In genomic region chr2:237310515-237311114, GRCh38 we compare ENCODE assay signal across 22 cellular contexts.
A peak's percentile ranks its signal among the peaks of the same experiment; 100 is the strongest.
DNase-seq lines count a peak whose midpoint lies in the region; ATAC-seq and TF ChIP-seq lines count a peak whose summit lies in the region.
"Had no signal": no experiment of that assay in that cellular context is flagged by ENCODE, and none has a peak within 500 bp of the region (broad histone marks: within the 10 kb centered on the region; RNA-seq: fewer than 3 reads in every experiment).

No MANE protein-coding gene starts in this region.

- WGBS in gastroesophageal sphincter (ENCODE audit: low coverage in 1 of 2), 2 donors: 24 to 84% methylated on average over 3 to 9 of the region's 14 CpGs
- WGBS in smooth muscle cell (ENCODE audit: low lambda C conversion rate): 63% methylated on average over 14 of the region's 14 CpGs

- intact Hi-C loops in OCI-LY7 (cut with micrococcal nuclease; ENCODE audit: unreplicated experiment): no loop called here
- intact Hi-C loops in head of caudate nucleus (cut with DNase I): no loop called here

- no peak overlapping the region for H3K4me3 ChIP-seq in GM23338
- no peak overlapping the region for H3K4me3 ChIP-seq in Peyer's patch
- no peak overlapping the region for H3K4me3 ChIP-seq in gastroesophageal sphincter
- H3K4me3 ChIP-seq in smooth muscle cell: no peak overlapping the region
- H3K4me3 ChIP-seq in OCI-LY7 (ENCODE audit: low read depth, low read length, poor library complexity, severe bottlenecking): no peak overlapping the region
- H3K4me3 ChIP-seq: left lung, mucosa of descending colon, pancreas, spleen, thoracic aorta had no signal

- H3F3A ChIP-seq in GM23338 (replicated peaks; ENCODE audit: low read depth) (no peaks in the 10 kb centered on the region), smooth muscle cell (ENCODE audit: low read depth) (peaks cover 27% of the 10 kb centered on the region)

- H3K9me3 Mint-ChIP-seq in GM23338 (no peaks in the 10 kb centered on the region), nephron progenitor cell (no peaks in the 10 kb centered on the region)
- H3K9me3 Mint-ChIP-seq: activated naive CD8-positive, alpha-beta T cell treated with anti-CD3 and anti-CD28 coated beads, Interleukin-2, amount 50 U/mL, for 24 hours; activated T-helper 17 cell treated with anti-CD3 and anti-CD28 coated beads, Interleukin-2, amount 50 U/mL, for 72 hours; T-helper 1 cell treated with Interleukin-12 subunit alpha and Interleukin-12 subunit beta and Interleukin-4 antibody, amounts not matched to agents 30 μg/mL and 1 μg/mL, for 36 hours had no signal

- no peaks in the 10 kb centered on the region for H4K20me1 ChIP-seq in GM23338 (replicated peaks; ENCODE audit: insufficient read depth)
- H4K20me1 ChIP-seq in smooth muscle cell (ENCODE audit: low read depth): no peaks in the 10 kb centered on the region
- no peaks in the 10 kb centered on the region for H4K20me1 ChIP-seq in OCI-LY7 (ENCODE audit: insufficient read depth, low read length)

- ATAC-seq in GM23338 (peak; percentile 58), gastroesophageal sphincter (peak; percentile 48)
- ATAC-seq: activated naive CD8-positive, alpha-beta T cell treated with anti-CD3 and anti-CD28 coated beads, Interleukin-2, amount 50 U/mL, for 24 hours; activated T-helper 17 cell treated with anti-CD3 and anti-CD28 coated beads, Interleukin-2, amount 50 U/mL, for 72 hours; left lung; mucosa of descending colon; pancreas had no signal

- H3K4me3 Mint-ChIP-seq in GM23338 (no peak overlapping the region), nephron progenitor cell (no peak overlapping the region)
- H3K4me3 Mint-ChIP-seq: activated naive CD8-positive, alpha-beta T cell treated with anti-CD3 and anti-CD28 coated beads, Interleukin-2, amount 50 U/mL, for 24 hours; activated T-helper 17 cell treated with anti-CD3 and anti-CD28 coated beads, Interleukin-2, amount 50 U/mL, for 72 hours; T-helper 1 cell treated with Interleukin-12 subunit alpha and Interleukin-12 subunit beta and Interleukin-4 antibody, amounts not matched to agents 30 μg/mL and 1 μg/mL, for 36 hours had no signal

- H3K4me1 ChIP-seq in GM23338 (ENCODE audit: insufficient read depth) (no peaks in the 10 kb centered on the region), Peyer's patch (peaks cover 0 to 2% (median 0%) of the 10 kb centered on the region in 4 donors), gastroesophageal sphincter (peaks cover 7 to 72% (median 11%) of the 10 kb centered on the region in 3 donors), smooth muscle cell (ENCODE audit: low read depth) (peaks cover 20% of the 10 kb centered on the region), OCI-LY7 (ENCODE audit: insufficient read depth, low read length, poor library complexity, severe bottlenecking) (no peaks in the 10 kb centered on the region)
- H3K4me1 ChIP-seq: spleen had no signal

- TF ChIP-seq CTCF in GM23338 (conservative IDR thresholded peaks at IDR 0.05; ENCODE audit: low read depth in 2 of 2) (peak; percentile 31 to 53; a peak in 3 of 4 replicates), Peyer's patch (IDR thresholded peaks at IDR 0.05) (no peak), gastroesophageal sphincter (IDR thresholded peaks at IDR 0.05) (peak in 3 of 4 experiments; percentile 38 to 61 (median 38)), smooth muscle cell (IDR thresholded peaks at IDR 0.05; ENCODE audit: borderline replicate concordance, insufficient read depth, poor library complexity, severe bottlenecking) (no peak), nephron progenitor cell (IDR thresholded peaks at IDR 0.05) (no peak), OCI-LY7 (conservative IDR thresholded peaks at IDR 0.05; ENCODE audit: low read length) (no peak)

- CTCF ChIA-PET in OCI-LY7 (lab: Charles Lee; ENCODE audit: unreplicated experiment): no interaction called here

- H3K36me3 ChIP-seq in GM23338 (ENCODE audit: insufficient read depth) (no peaks in the 10 kb centered on the region), Peyer's patch (no peaks in the 10 kb centered on the region), gastroesophageal sphincter (no peaks in the 10 kb centered on the region), smooth muscle cell (ENCODE audit: low read depth) (no peaks in the 10 kb centered on the region), OCI-LY7 (ENCODE audit: insufficient read depth, low read length) (no peaks in the 10 kb centered on the region)
- H3K36me3 ChIP-seq: left lung, pancreas, spleen, thoracic aorta had no signal

- no peak for TF ChIP-seq POLR2A in Peyer's patch (IDR thresholded peaks at IDR 0.05)
- TF ChIP-seq POLR2A in gastroesophageal sphincter (IDR thresholded peaks at IDR 0.05): no peak

- H2AFZ ChIP-seq in GM23338 (peak overlapping the region; percentile 63; the same call in 1 of the 2 replicates), smooth muscle cell (ENCODE audit: low read depth) (no peak overlapping the region), OCI-LY7 (ENCODE audit: low read length) (no peak overlapping the region)

- H3K27ac ChIP-seq in GM23338 (ENCODE audit: low read depth) (no peak overlapping the region), Peyer's patch (peak overlapping the region in 3 of 4 donors; percentile 28 to 60 (median 44)), gastroesophageal sphincter (peak overlapping the region; percentile 72 to 94 (median 88)), smooth muscle cell (ENCODE audit: low read depth) (peak overlapping the region; percentile 91), OCI-LY7 (ENCODE audit: low read depth, low read length, poor library complexity, severe bottlenecking) (no peak overlapping the region)
- H3K27ac ChIP-seq: left lung, pancreas, spleen had no signal

- BruUV-seq in OCI-LY7 (replicated peaks; lab: Mats Ljungman, UMichigan): no TSS peak

- H3K9me3 ChIP-seq in Peyer's patch: no peaks in the 10 kb centered on the region
- peaks cover 0 to 8% (median 0%) of the 10 kb centered on the region in 3 donors for H3K9me3 ChIP-seq in gastroesophageal sphincter
- H3K9me3 ChIP-seq in smooth muscle cell (replicated peaks; ENCODE audit: low read depth): no peaks in the 10 kb centered on the region
- H3K9me3 ChIP-seq in OCI-LY7 (ENCODE audit: low read length): no peaks in the 10 kb centered on the region
- H3K9me3 ChIP-seq: left lung, mucosa of descending colon, pancreas, spleen, thoracic aorta had no signal

- no peak overlapping the region for H3K4me2 ChIP-seq in GM23338
- H3K4me2 ChIP-seq in smooth muscle cell: peak overlapping the region; percentile 18
- no peak overlapping the region for H3K4me2 ChIP-seq in OCI-LY7 (ENCODE audit: low read length)

- H3K79me2 ChIP-seq in GM23338 (replicated peaks; ENCODE audit: insufficient read depth): no peaks in the 10 kb centered on the region
- H3K79me2 ChIP-seq in smooth muscle cell (ENCODE audit: low read depth): no peaks in the 10 kb centered on the region
- H3K79me2 ChIP-seq in OCI-LY7 (ENCODE audit: insufficient read depth, low read depth, low read length): no peaks in the 10 kb centered on the region

- H3K36me3 Mint-ChIP-seq in GM23338 (ENCODE audit: low read depth) (no peaks in the 10 kb centered on the region), nephron progenitor cell (ENCODE audit: low read depth) (no peaks in the 10 kb centered on the region)

- H3K27ac Mint-ChIP-seq in GM23338: no peak overlapping the region
- no peak overlapping the region for H3K27ac Mint-ChIP-seq in nephron progenitor cell
- H3K27ac Mint-ChIP-seq: activated naive CD8-positive, alpha-beta T cell treated with anti-CD3 and anti-CD28 coated beads, Interleukin-2, amount 50 U/mL, for 24 hours; activated T-helper 17 cell treated with anti-CD3 and anti-CD28 coated beads, Interleukin-2, amount 50 U/mL, for 72 hours; T-helper 1 cell treated with Interleukin-12 subunit alpha and Interleukin-12 subunit beta and Interleukin-4 antibody, amounts not matched to agents 30 μg/mL and 1 μg/mL, for 36 hours had no signal

- POLR2A ChIA-PET in OCI-LY7 (lab: Charles Lee): no interaction called here

- no peak for TF ChIP-seq EP300 in gastroesophageal sphincter (IDR thresholded peaks at IDR 0.05)

- H3K9ac ChIP-seq in smooth muscle cell (ENCODE audit: low read depth): peak overlapping the region; percentile 17

- H3K27me3 Mint-ChIP-seq in GM23338 (ENCODE audit: insufficient read depth, low read depth, poor library complexity): no peaks in the 10 kb centered on the region
- H3K27me3 Mint-ChIP-seq in nephron progenitor cell (ENCODE audit: low read depth, poor library complexity): peaks cover 3% of the 10 kb centered on the region

- DNase-seq in GM23338 (ENCODE audit: low spot score): peak; percentile 26
- no peak for DNase-seq in Peyer's patch
- DNase-seq in smooth muscle cell (lab: John Stamatoyannopoulos, UW; ENCODE audit: unreplicated experiment): no peak
- DNase-seq in nephron progenitor cell: no peak
- DNase-seq in OCI-LY7 (ENCODE audit: low spot score): no peak
- no peak for DNase-seq in head of caudate nucleus
- no peak for DNase-seq in glomerular visceral epithelial cell (ENCODE audit: extremely low spot score)
- DNase-seq: activated CD4-positive, CD25-positive, alpha-beta regulatory T cell; activated naive CD8-positive, alpha-beta T cell treated with anti-CD3 and anti-CD28 coated beads, Interleukin-2, amount 50 U/mL, for 24 hours; central memory CD4-positive, alpha-beta T cell; GF-D8; Karpas-422; mucosa of descending colon; NCI-H1105; NCI-H748 treated with DMSO at 0.1 percent for 48 hours; pancreas; spleen had no signal

- H3K27me3 ChIP-seq in GM23338 (ENCODE audit: insufficient read depth) (no peaks in the 10 kb centered on the region), Peyer's patch (no peaks in the 10 kb centered on the region), gastroesophageal sphincter (no peaks in the 10 kb centered on the region), smooth muscle cell (ENCODE audit: low read depth) (no peaks in the 10 kb centered on the region)
- H3K27me3 ChIP-seq: pancreas had no signal

- H3K4me1 Mint-ChIP-seq in GM23338 (peaks cover 4% of the 10 kb centered on the region), nephron progenitor cell (peaks cover 39% of the 10 kb centered on the region)
- H3K4me1 Mint-ChIP-seq: activated naive CD8-positive, alpha-beta T cell treated with anti-CD3 and anti-CD28 coated beads, Interleukin-2, amount 50 U/mL, for 24 hours; activated T-helper 17 cell treated with anti-CD3 and anti-CD28 coated beads, Interleukin-2, amount 50 U/mL, for 72 hours had no signal

- H3K9me2 ChIP-seq in GM23338 (ENCODE audit: insufficient read depth) (0 out of 2 replicates have a peak, but pooled peaks cover 2% of the 10 kb centered on the region), OCI-LY7 (ENCODE audit: insufficient read depth, low read length) (no peaks in the 10 kb centered on the region)

Comparison
In these comparisons a context has a peak if more than half of its experiments do, and no peak if none do; other contexts are left out.
1. H3K27ac ChIP-seq: peak in Peyer's patch (3 of 4), gastroesophageal sphincter (4 of 4) and smooth muscle cell (single experiment); none in GM23338 (single experiment) and OCI-LY7 (single experiment).
2. CTCF ChIP-seq: peak in GM23338 (2 of 2) and gastroesophageal sphincter (3 of 4); none in Peyer's patch (0 of 6), smooth muscle cell (single experiment), nephron progenitor cell (single experiment) and OCI-LY7 (single experiment).